Comparison of ENCODE assay signal across 8 cellular contexts in genomic region chr17:43880420-43880991, GRCh38. TPM values are rescaled to one million over a fixed set of nuclear protein-coding genes. Genes with fewer than 3 reads are reported as not detected.
DNase-seq lines count a peak whose midpoint lies in the region; ATAC-seq, FAIRE-seq and TF ChIP-seq lines count a peak whose summit lies in the region.

No MANE protein-coding gene starts in this region.

- intact Hi-C loops in mucosa of descending colon (cut with DNase I, micrococcal nuclease) (no loop called here), upper lobe of right lung (cut with DNase I) (no loop called here)

- H3K4me3 ChIP-seq in mucosa of descending colon, result no peak overlapping the region
- H3K4me3 ChIP-seq in upper lobe of right lung, result no peak overlapping the region

- H3K27ac ChIP-seq in VCaP (no peak overlapping the region), upper lobe of right lung (no peak overlapping the region)

- H3K4me1 ChIP-seq in mucosa of descending colon (ENCODE audit: low read depth) (peaks cover 8% of the 10 kb centered on the region), upper lobe of right lung (no peaks in the 10 kb centered on the region)

- no peaks in the 10 kb centered on the region for H3K27me3 ChIP-seq in upper lobe of right lung

- peak; percentile 71 for ATAC-seq in mucosa of descending colon
- peak; percentile 54 for ATAC-seq in upper lobe of right lung
- ATAC-seq in HG02884 (IDR thresholded peaks at IDR 0.05; ENCODE audit: unreplicated experiment), result no peak
- ATAC-seq in GM18861 (IDR thresholded peaks at IDR 0.05; ENCODE audit: unreplicated experiment), result no peak

- no peak for FAIRE-seq in D721Med (lab: Jason Lieb, UNC)

- DNase-seq in D721Med (ENCODE audit: insufficient read length, low spot score), result peak; percentile 77
- peak; percentile 63 for DNase-seq in HuH-7.5 (ENCODE audit: low spot score)
- peak; percentile 36 for DNase-seq in cerebellar cortex (ENCODE audit: low spot score)
- peak in 2 of 3 donors; percentile 74 to 78 for DNase-seq in mucosa of descending colon
- DNase-seq in upper lobe of right lung, result peak; percentile 71

- peak; percentile 71 for TF ChIP-seq CTCF in D721Med (IDR thresholded peaks at IDR 0.05; ENCODE audit: insufficient read depth, missing control alignments)
- peak; percentile 77 for TF ChIP-seq CTCF in VCaP (conservative IDR thresholded peaks at IDR 0.05)
- peak; percentile 86 for TF ChIP-seq CTCF in mucosa of descending colon (IDR thresholded peaks at IDR 0.05)
- peak; percentile 64 for TF ChIP-seq CTCF in upper lobe of right lung (IDR thresholded peaks at IDR 0.05)

- H3K36me3 ChIP-seq in mucosa of descending colon (ENCODE audit: low read depth) (no peaks in the 10 kb centered on the region), upper lobe of right lung (no peaks in the 10 kb centered on the region)

- H3K9me3 ChIP-seq in mucosa of descending colon (no peaks in the 10 kb centered on the region), upper lobe of right lung (no peaks in the 10 kb centered on the region)

RNA-seq across cellular contexts. Expression of gene MPP2, which starts 26.8 kb away (rescaled TPM):
- total RNA-seq in mucosa of descending colon (10 to 100 TPM in 1 of 3 donors, 1 to 10 TPM in 1, under 1 TPM in 1; 0.55 to 13.2 (median 1.1) TPM), upper lobe of right lung (0.49 TPM)

RNA-seq across cellular contexts. Expression of gene CD300LG, which starts 33.5 kb away (rescaled TPM):
- total RNA-seq in mucosa of descending colon (1 to 10 TPM in 1 of 3 donors, not detected in 2; 1.3 TPM), upper lobe of right lung (0.81 TPM)

RNA-seq across cellular contexts. Expression of gene MPP3, which starts 47.6 kb away (rescaled TPM):
- total RNA-seq in mucosa of descending colon (1 to 10 TPM; 1.8 to 8.6 (median 3.7) TPM), upper lobe of right lung (28.6 TPM)

Comparison
In these comparisons a context has a peak if more than half of its experiments do, and no peak if none do; other contexts are left out.
1. ATAC-seq: peak in mucosa of descending colon (single experiment) and upper lobe of right lung (single experiment); none in HG02884 (single experiment) and GM18861 (single experiment).
2. Peak in every context shown above with its lines, with median percentiles within 50 percentile points of each other: DNase-seq and CTCF ChIP-seq.